Comparison of ENCODE assay signal across 25 cellular contexts in genomic region chr1:7642781-7643180, GRCh38.
A peak's percentile ranks its signal among the peaks of the same experiment; 100 is the strongest.
DNase-seq lines count a peak whose midpoint lies in the region; ATAC-seq, FAIRE-seq and TF ChIP-seq lines count a peak whose summit lies in the region.
"Had no signal": no experiment of that assay in that cellular context is flagged by ENCODE, and none has a peak within 500 bp of the region (broad histone marks: within the 10 kb centered on the region; RNA-seq: fewer than 3 reads in every experiment).

No MANE protein-coding gene starts in this region.

- DNase-seq in NCI-H510A treated with DMSO at 0.1 percent for 48 hours (lab: John Stamatoyannopoulos, UW): peak; percentile 93
- no peak for DNase-seq in NCI-H510A (lab: John Stamatoyannopoulos, UW)
- peak; percentile 79 for DNase-seq in DMS79 treated with DMSO at 0.1 percent for 48 hours (lab: John Stamatoyannopoulos, UW)
- DNase-seq in WTC11 (ENCODE audit: low spot score): no peak
- no peak for DNase-seq in NCI-H345 treated with DMSO at 0.1 percent for 48 hours (lab: John Stamatoyannopoulos, UW; ENCODE audit: unreplicated experiment)
- DNase-seq in activated CD4-positive, alpha-beta T cell treated with anti-CD3 and anti-CD28 coated beads, Interleukin-2, amount 50 U/mL, for 1 hour: no peak
- no peak for DNase-seq in frontal cortex (ENCODE audit: low spot score in 2 of 2)
- DNase-seq: activated CD4-positive, alpha-beta T cell treated with anti-CD3 and anti-CD28 coated beads, Interleukin-2, amount 10 ng/mL, durations not matched to agents 24 days and 14 days; activated gamma-delta T cell treated with Interleukin-2 at 50 U/mL for 16 hours; activated T-cell treated with anti-CD3 and anti-CD28 coated beads, Interleukin-2, amount 50 U/mL, for 24 hours; C1 segment of cervical spinal cord; Caco-2; EL; NCI-H187 treated with DMSO at 0.1 percent for 48 hours; NCI-H226; right lobe of liver; SHP77 treated with DMSO at 0.1 percent for 48 hours; stimulated activated CD4-positive, alpha-beta T cell treated with anti-CD3 and anti-CD28 coated beads, Interleukin-12 subunit alpha, Interleukin-12 subunit beta, amount 100 ng/mL, for 4 hours; stimulated activated CD4-positive, alpha-beta T cell treated with anti-CD3 and anti-CD28 coated beads, Interleukin-4, amount 100 ng/mL, for 24 hours had no signal

- H3K4me3 Mint-ChIP-seq in WTC11: no peak overlapping the region
- no peak overlapping the region for H3K4me3 Mint-ChIP-seq in nephron
- H3K4me3 Mint-ChIP-seq: activated CD4-positive, alpha-beta T cell treated with anti-CD3 and anti-CD28 coated beads, Interleukin-2, amount 10 ng/mL, durations not matched to agents 24 days and 14 days; activated T-cell treated with anti-CD3 and anti-CD28 coated beads, Interleukin-2, amount 50 U/mL, for 24 hours; central memory CD8-positive, alpha-beta T cell; stimulated activated effector memory CD8-positive, alpha-beta T cell treated with anti-CD3 and anti-CD28 coated beads, Interleukin-12 subunit alpha, Interleukin-12 subunit beta, amount 100 ng/mL, for 72 hours; type B pancreatic cell had no signal

- CTCF ChIA-PET in WTC11 (lab: Charles Lee): interaction anchor here (0.6 to 2.4 kb wide), 4 partner anchors 10 to 247 kb away, joined by 3 to 11 read pairs (median 4); no protein-coding TSS in a partner anchor

- POLR2A ChIA-PET in WTC11 (lab: Charles Lee): interaction anchor here (0.6 kb wide), 1 partner anchor 9 kb away, joined by 3 read pairs; no protein-coding TSS in a partner anchor

- H3K4me1 Mint-ChIP-seq in WTC11: peaks cover 18% of the 10 kb centered on the region
- H3K4me1 Mint-ChIP-seq in nephron: peaks cover 24% of the 10 kb centered on the region
- H3K4me1 Mint-ChIP-seq: activated CD4-positive, alpha-beta T cell treated with anti-CD3 and anti-CD28 coated beads, Interleukin-2, amount 10 ng/mL, durations not matched to agents 24 days and 14 days; central memory CD8-positive, alpha-beta T cell had no signal

- H3K36me3 Mint-ChIP-seq in WTC11 (no peaks in the 10 kb centered on the region), nephron (ENCODE audit: low read depth) (no peaks in the 10 kb centered on the region)
- H3K36me3 Mint-ChIP-seq: stimulated activated effector memory CD8-positive, alpha-beta T cell treated with anti-CD3 and anti-CD28 coated beads, Interleukin-12 subunit alpha, Interleukin-12 subunit beta, amount 100 ng/mL, for 72 hours; type B pancreatic cell had no signal

- H3K27me3 Mint-ChIP-seq in WTC11 (ENCODE audit: low read depth) (no peaks in the 10 kb centered on the region), nephron (ENCODE audit: low read depth) (peaks cover 11% of the 10 kb centered on the region)
- H3K27me3 Mint-ChIP-seq: activated CD4-positive, alpha-beta T cell treated with anti-CD3 and anti-CD28 coated beads, Interleukin-2, amount 10 ng/mL, durations not matched to agents 24 days and 14 days; activated T-cell treated with anti-CD3 and anti-CD28 coated beads, Interleukin-2, amount 50 U/mL, for 24 hours; type B pancreatic cell had no signal

- H3K27ac Mint-ChIP-seq in WTC11 (peak overlapping the region; percentile 46; the same call in 1 of the 2 replicates), nephron (peak overlapping the region; percentile 78 to 91 (median 88))
- H3K27ac Mint-ChIP-seq: activated CD4-positive, alpha-beta T cell treated with anti-CD3 and anti-CD28 coated beads, Interleukin-2, amount 10 ng/mL, durations not matched to agents 24 days and 14 days; activated T-cell treated with anti-CD3 and anti-CD28 coated beads, Interleukin-2, amount 50 U/mL, for 24 hours; stimulated activated effector memory CD8-positive, alpha-beta T cell treated with anti-CD3 and anti-CD28 coated beads, Interleukin-12 subunit alpha, Interleukin-12 subunit beta, amount 100 ng/mL, for 72 hours; type B pancreatic cell had no signal

- FAIRE-seq in frontal cortex (lab: Jason Lieb, UNC): no peak
- FAIRE-seq: endometrium, GM12878 had no signal

- H3K9me3 Mint-ChIP-seq in WTC11 (peaks cover 6% of the 10 kb centered on the region; the same call in 1 of the 2 replicates), nephron (no peaks in the 10 kb centered on the region)
- H3K9me3 Mint-ChIP-seq: activated CD4-positive, alpha-beta T cell treated with anti-CD3 and anti-CD28 coated beads, Interleukin-2, amount 10 ng/mL, durations not matched to agents 24 days and 14 days; activated T-cell treated with anti-CD3 and anti-CD28 coated beads, Interleukin-2, amount 50 U/mL, for 24 hours; central memory CD8-positive, alpha-beta T cell; stimulated activated effector memory CD8-positive, alpha-beta T cell treated with anti-CD3 and anti-CD28 coated beads, Interleukin-12 subunit alpha, Interleukin-12 subunit beta, amount 100 ng/mL, for 72 hours; type B pancreatic cell had no signal

- TF ChIP-seq CTCF in WTC11 (IDR thresholded peaks at IDR 0.05): no peak
- no peak for TF ChIP-seq CTCF in nephron (IDR thresholded peaks at IDR 0.05; ENCODE audit: unreplicated experiment in 3 of 3)

- peak; percentile 8; the same call in 1 of the 2 replicates for ATAC-seq in WTC11
- ATAC-seq: GM12878; right lobe of liver; stimulated activated effector memory CD8-positive, alpha-beta T cell treated with anti-CD3 and anti-CD28 coated beads, Interleukin-12 subunit alpha, Interleukin-12 subunit beta, amount 100 ng/mL, for 72 hours had no signal

TF ChIP-seq in WTC11, 78 proteins besides CTCF, POLR2A, EP300 and RAD21 (continues in another document):
- TF ChIP-seq, protein P1, sequence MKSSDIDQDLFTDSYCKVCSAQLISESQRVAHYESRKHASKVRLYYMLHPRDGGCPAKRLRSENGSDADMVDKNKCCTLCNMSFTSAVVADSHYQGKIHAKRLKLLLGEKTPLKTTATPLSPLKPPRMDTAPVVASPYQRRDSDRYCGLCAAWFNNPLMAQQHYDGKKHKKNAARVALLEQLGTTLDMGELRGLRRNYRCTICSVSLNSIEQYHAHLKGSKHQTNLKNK (CRISPR knock-in tag; IDR thresholded peaks at IDR 0.05): no peak
- TF ChIP-seq TCF7 (CRISPR knock-in tag; IDR thresholded peaks at IDR 0.05; ENCODE audit: low read depth): no peak
- TF ChIP-seq, protein P2, sequence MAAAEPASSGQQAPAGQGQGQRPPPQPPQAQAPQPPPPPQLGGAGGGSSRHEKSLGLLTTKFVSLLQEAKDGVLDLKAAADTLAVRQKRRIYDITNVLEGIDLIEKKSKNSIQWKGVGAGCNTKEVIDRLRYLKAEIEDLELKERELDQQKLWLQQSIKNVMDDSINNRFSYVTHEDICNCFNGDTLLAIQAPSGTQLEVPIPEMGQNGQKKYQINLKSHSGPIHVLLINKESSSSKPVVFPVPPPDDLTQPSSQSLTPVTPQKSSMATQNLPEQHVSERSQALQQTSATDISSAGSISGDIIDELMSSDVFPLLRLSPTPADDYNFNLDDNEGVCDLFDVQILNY (CRISPR knock-in tag; IDR thresholded peaks at IDR 0.05): no peak
- no peak for TF ChIP-seq SMAD4 (CRISPR knock-in tag; IDR thresholded peaks at IDR 0.05)
- TF ChIP-seq ERG (CRISPR knock-in tag; IDR thresholded peaks at IDR 0.05): no peak
- TF ChIP-seq NFYB (CRISPR knock-in tag; conservative IDR thresholded peaks at IDR 0.05; ENCODE audit: low read depth): no peak
- TF ChIP-seq, protein P3, sequence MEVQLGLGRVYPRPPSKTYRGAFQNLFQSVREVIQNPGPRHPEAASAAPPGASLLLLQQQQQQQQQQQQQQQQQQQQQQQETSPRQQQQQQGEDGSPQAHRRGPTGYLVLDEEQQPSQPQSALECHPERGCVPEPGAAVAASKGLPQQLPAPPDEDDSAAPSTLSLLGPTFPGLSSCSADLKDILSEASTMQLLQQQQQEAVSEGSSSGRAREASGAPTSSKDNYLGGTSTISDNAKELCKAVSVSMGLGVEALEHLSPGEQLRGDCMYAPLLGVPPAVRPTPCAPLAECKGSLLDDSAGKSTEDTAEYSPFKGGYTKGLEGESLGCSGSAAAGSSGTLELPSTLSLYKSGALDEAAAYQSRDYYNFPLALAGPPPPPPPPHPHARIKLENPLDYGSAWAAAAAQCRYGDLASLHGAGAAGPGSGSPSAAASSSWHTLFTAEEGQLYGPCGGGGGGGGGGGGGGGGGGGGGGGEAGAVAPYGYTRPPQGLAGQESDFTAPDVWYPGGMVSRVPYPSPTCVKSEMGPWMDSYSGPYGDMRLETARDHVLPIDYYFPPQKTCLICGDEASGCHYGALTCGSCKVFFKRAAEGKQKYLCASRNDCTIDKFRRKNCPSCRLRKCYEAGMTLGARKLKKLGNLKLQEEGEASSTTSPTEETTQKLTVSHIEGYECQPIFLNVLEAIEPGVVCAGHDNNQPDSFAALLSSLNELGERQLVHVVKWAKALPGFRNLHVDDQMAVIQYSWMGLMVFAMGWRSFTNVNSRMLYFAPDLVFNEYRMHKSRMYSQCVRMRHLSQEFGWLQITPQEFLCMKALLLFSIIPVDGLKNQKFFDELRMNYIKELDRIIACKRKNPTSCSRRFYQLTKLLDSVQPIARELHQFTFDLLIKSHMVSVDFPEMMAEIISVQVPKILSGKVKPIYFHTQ (CRISPR knock-in tag; IDR thresholded peaks at IDR 0.05): no peak
- TF ChIP-seq NR1H2 (CRISPR knock-in tag; IDR thresholded peaks at IDR 0.05): no peak

Comparison
In these comparisons a context has a peak if more than half of its experiments do, and no peak if none do; other contexts are left out.
1. DNase-seq: peak in NCI-H510A treated with DMSO at 0.1 percent for 48 hours (single experiment) and DMS79 treated with DMSO at 0.1 percent for 48 hours (single experiment); none in NCI-H510A (single experiment), WTC11 (single experiment), NCI-H345 treated with DMSO at 0.1 percent for 48 hours (single experiment), activated CD4-positive, alpha-beta T cell treated with anti-CD3 and anti-CD28 coated beads, Interleukin-2, amount 50 U/mL, for 1 hour (single experiment) and frontal cortex (0 of 2).